8 cellular contexts compared by ENCODE assay signal in the genomic region with DNA sequence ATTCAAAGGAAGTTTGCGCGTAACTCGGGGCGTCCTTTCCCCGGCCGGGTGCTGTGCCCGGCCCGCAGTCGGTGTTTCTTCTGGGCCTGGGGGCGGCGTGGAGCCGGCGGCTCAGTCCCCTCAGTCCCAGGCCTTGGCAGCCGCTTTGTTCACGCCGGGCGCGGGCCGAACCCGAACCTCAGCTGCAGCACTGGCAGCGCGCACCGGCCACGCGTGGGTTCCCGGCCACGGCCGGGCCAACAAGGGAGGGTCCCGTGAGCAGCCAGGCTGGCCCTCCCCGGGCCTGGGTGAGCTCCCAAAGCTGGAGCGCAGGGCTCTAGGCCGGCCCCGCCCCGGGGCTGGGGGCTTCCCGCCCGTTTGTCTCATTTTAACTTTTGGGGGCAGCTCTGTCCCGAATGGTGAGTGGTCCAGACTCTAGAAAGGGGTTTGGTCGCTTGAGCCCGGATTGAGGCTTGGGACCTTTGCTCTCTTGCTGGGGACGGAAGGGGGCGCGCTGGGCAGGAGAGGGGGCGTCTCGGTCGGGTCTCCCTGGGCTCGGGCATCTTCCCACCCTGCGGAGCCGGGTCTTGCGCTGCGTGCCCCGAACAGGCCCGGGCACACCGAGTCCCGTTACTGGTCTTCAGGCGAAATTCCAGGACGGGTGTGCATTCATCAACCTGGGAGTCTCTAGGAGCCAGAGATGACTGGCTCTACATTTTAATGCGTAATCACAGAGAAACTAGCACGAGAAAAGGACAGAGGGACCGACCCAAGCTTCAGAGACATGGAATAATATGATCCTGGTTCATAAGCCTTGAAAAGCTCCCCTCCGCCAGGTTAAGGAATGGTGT.
DNase-seq lines count a peak whose midpoint lies in the region; ATAC-seq and TF ChIP-seq lines count a peak whose summit lies in the region.

No MANE protein-coding gene starts in this region.

- TF ChIP-seq CTCF in RWPE1 (conservative IDR thresholded peaks at IDR 0.05; ENCODE audit: low read depth) (no peak; the same call in 1 of the 2 replicates), transverse colon (IDR thresholded peaks at IDR 0.05) (no peak)

- peaks cover 64 to 91% of the 10 kb centered on the region in 2 donors for H3K27me3 Mint-ChIP-seq in effector memory CD8-positive, alpha-beta T cell

- H3K4me1 ChIP-seq in mesenchymal stem cell (ENCODE audit: control insufficient read depth, insufficient read depth, low read depth, low read length): peaks cover 3% of the 10 kb centered on the region
- H3K4me1 ChIP-seq in transverse colon: peaks cover 0 to 16% (median 8%) of the 10 kb centered on the region in 4 donors

- peak overlapping the region; percentile 95 for H4K8ac ChIP-seq in mesenchymal stem cell (ENCODE audit: low read length)

- H3K27me3 ChIP-seq in mesenchymal stem cell (ENCODE audit: control insufficient read depth in 1 of 2, insufficient read depth in 1 of 2, low read length in 2 of 2) (no peaks in the 10 kb centered on the region), transverse colon (peaks cover 4% of the 10 kb centered on the region)

- no peak for TF ChIP-seq POLR2A in transverse colon (IDR thresholded peaks at IDR 0.05)

- H2BK5ac ChIP-seq in mesenchymal stem cell (ENCODE audit: low read depth, low read length, poor library complexity, severe bottlenecking): peak overlapping the region; percentile 98

- peak overlapping the region; percentile 67 to 87 for H3K4me3 Mint-ChIP-seq in effector memory CD8-positive, alpha-beta T cell

- WGBS in mesenchymal stem cell: 2% methylated on average over 60 of the region's 60 CpGs
- WGBS in transverse colon (ENCODE audit: low coverage in 1 of 2), 2 donors: 30% methylated on average over 37 of the region's 60 CpGs; no CpG with 5 or more reads in 1 of the 2 donors

- H3K79me1 ChIP-seq in mesenchymal stem cell (replicated peaks; ENCODE audit: low read length, poor library complexity, severe bottlenecking): peaks cover 3% of the 10 kb centered on the region

- in situ Hi-C loops in transverse colon (cut with MboI; ENCODE audit: low pct_ligation_motif_present in 1 of 4, low pct_unique_long_range_greater_than_20kb in 1 of 4, low sequenced_read_pairs in 3 of 4): no loop called here

- H3K9me3 ChIP-seq in mesenchymal stem cell (ENCODE audit: control insufficient read depth, low read length): no peaks in the 10 kb centered on the region
- no peaks in the 10 kb centered on the region for H3K9me3 ChIP-seq in transverse colon

- H4K91ac ChIP-seq in mesenchymal stem cell (ENCODE audit: low read length): peak overlapping the region; percentile 73

- H3K4me2 ChIP-seq in mesenchymal stem cell (ENCODE audit: low read length, poor library complexity, severe bottlenecking): peak overlapping the region; percentile 95

- DNase-seq in RWPE1 (ENCODE audit: low spot score) (peak; percentile 59), mesenchymal stem cell (peak; percentile 54), transverse colon (peak; percentile 19), dedifferentiated amniotic fluid mesenchymal stem cell (ENCODE audit: extremely low spot score) (no peak), NK-92 (lab: John Stamatoyannopoulos, UW; ENCODE audit: unreplicated experiment) (no peak), NCI-H226 (no peak)
- no peak for DNase-seq in effector memory CD8-positive, alpha-beta T cell

- peak overlapping the region; percentile 91 to 95 for H3K18ac ChIP-seq in mesenchymal stem cell (ENCODE audit: low read depth in 1 of 2, low read length in 2 of 2)

- H3K36me3 Mint-ChIP-seq in effector memory CD8-positive, alpha-beta T cell (ENCODE audit: insufficient read depth): no peaks in the 10 kb centered on the region

- H2AK5ac ChIP-seq in mesenchymal stem cell (ENCODE audit: low read length, severe bottlenecking): peak overlapping the region; percentile 6

- peaks cover 6 to 11% of the 10 kb centered on the region in 2 experiments for H3K36me3 ChIP-seq in mesenchymal stem cell (ENCODE audit: control insufficient read depth in 1 of 2, insufficient read depth in 2 of 2, low read depth in 1 of 2, low read length in 2 of 2)
- no peaks in the 10 kb centered on the region for H3K36me3 ChIP-seq in transverse colon

- peak overlapping the region in 1 of 2 experiments; percentile 90 for H2BK12ac ChIP-seq in mesenchymal stem cell (ENCODE audit: low read length in 2 of 2)

- CTCF ChIA-PET in RWPE1 (lab: Yijun Ruan, JAX): interaction anchor here (0.5 to 2.5 kb wide), 6 partner anchors 75 to 719 kb away, joined by 3 to 10 read pairs (median 3); no protein-coding TSS in a partner anchor

- H2BK120ac ChIP-seq in mesenchymal stem cell (ENCODE audit: low read depth, low read length): peak overlapping the region; percentile 95

- intact Hi-C loops in transverse colon (cut with DNase I; ENCODE audit: low total_unique reads): loop anchor here (2.0 to 10.0 kb wide), 2 partner anchors 16 to 118 kb away; no protein-coding TSS in a partner anchor

- H3K4me1 Mint-ChIP-seq in effector memory CD8-positive, alpha-beta T cell (ENCODE audit: low read depth in 2 of 2): peaks cover 8 to 11% of the 10 kb centered on the region in 2 donors

- H3K9ac ChIP-seq in mesenchymal stem cell (ENCODE audit: low read length): peak overlapping the region; percentile 95

- POLR2A ChIA-PET in RWPE1 (lab: Yijun Ruan, JAX; ENCODE audit: low non-redundant PET): interaction anchor here (1.5 kb wide), 1 partner anchor 16 kb away, joined by 23 read pairs; no protein-coding TSS in a partner anchor

- H3K27ac Mint-ChIP-seq in effector memory CD8-positive, alpha-beta T cell: peak overlapping the region; percentile 54 to 79

- H2BK15ac ChIP-seq in mesenchymal stem cell (ENCODE audit: low read depth, poor library complexity, severe bottlenecking): peak overlapping the region; percentile 83

- no peaks in the 10 kb centered on the region for H3K9me3 Mint-ChIP-seq in effector memory CD8-positive, alpha-beta T cell

- peak overlapping the region; percentile 86 to 98 for H3K14ac ChIP-seq in mesenchymal stem cell (ENCODE audit: low read length in 2 of 2)

- peak overlapping the region; percentile 89 to 95 for H3K4me3 ChIP-seq in mesenchymal stem cell (ENCODE audit: insufficient read depth in 1 of 2, low read depth in 1 of 2, low read length in 2 of 2)
- peak overlapping the region; percentile 63 to 85 (median 75) for H3K4me3 ChIP-seq in transverse colon

- H3K4ac ChIP-seq in mesenchymal stem cell (ENCODE audit: low read depth in 1 of 2, low read length in 2 of 2): peak overlapping the region; percentile 94

- no peak overlapping the region for H2AFZ ChIP-seq in mesenchymal stem cell (ENCODE audit: low read depth, low read length)

- ATAC-seq in GM19452 (IDR thresholded peaks at IDR 0.05; ENCODE audit: unreplicated experiment): peak; percentile 19
- ATAC-seq in effector memory CD8-positive, alpha-beta T cell (replicated peaks): no peak

- H3K27ac ChIP-seq in RWPE1 (peak overlapping the region; percentile 92), mesenchymal stem cell (ENCODE audit: low read length, poor library complexity, severe bottlenecking) (peak overlapping the region; percentile 60), transverse colon (peak overlapping the region; percentile 90 to 93 (median 92))

- peak overlapping the region in 1 of 2 experiments; percentile 66 for H3K23ac ChIP-seq in mesenchymal stem cell (ENCODE audit: low read length in 2 of 2)

- no peak for TF ChIP-seq EP300 in transverse colon (IDR thresholded peaks at IDR 0.05; ENCODE audit: low read depth)

Comparison
In these comparisons a context has a peak if more than half of its experiments do, and no peak if none do; other contexts are left out.
1. DNase-seq: peak in RWPE1 (single experiment), mesenchymal stem cell (single experiment) and transverse colon (single experiment); none in effector memory CD8-positive, alpha-beta T cell (0 of 3), dedifferentiated amniotic fluid mesenchymal stem cell (single experiment), NK-92 (single experiment) and NCI-H226 (single experiment).
2. Peak in every context shown above with its lines, with median percentiles within 50 percentile points of each other: H3K27ac ChIP-seq.